Comparison of ENCODE assay signal across 8 cellular contexts in the genomic region with DNA sequence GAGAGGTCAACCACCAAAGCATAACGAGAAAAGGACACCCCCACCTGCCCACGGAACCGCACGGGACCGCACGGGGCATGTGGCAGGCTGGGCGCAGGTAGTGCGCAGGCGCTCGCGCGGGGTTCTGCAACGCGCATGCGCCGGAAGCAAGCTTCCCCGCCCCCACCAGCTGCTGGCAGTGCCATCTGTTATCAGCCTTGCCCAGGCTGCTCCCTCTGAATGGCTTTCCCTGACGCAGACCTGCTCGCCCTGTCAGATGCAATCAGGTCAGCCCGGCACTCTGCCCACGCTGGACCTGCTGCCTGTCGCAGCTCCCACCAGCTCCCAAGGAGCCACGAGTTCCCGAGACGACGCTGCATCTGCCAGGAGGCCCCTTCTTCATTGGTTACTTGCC. TPM values are rescaled to one million over a fixed set of nuclear protein-coding genes. Genes with fewer than 3 reads are reported as not detected.
DNase-seq lines count a peak whose midpoint lies in the region; ATAC-seq and TF ChIP-seq lines count a peak whose summit lies in the region.

No MANE protein-coding gene starts in this region.

- no peak for TF ChIP-seq CTCF in KMS-11 (conservative IDR thresholded peaks at IDR 0.05; ENCODE audit: low read depth, low read length)
- no peak for TF ChIP-seq CTCF in HFFc6 (IDR thresholded peaks at IDR 0.05)

- no peaks in the 10 kb centered on the region for H3K9me3 Mint-ChIP-seq in T-helper 2 cell treated with Interferon-gamma antibody and Interleukin-4, amounts not matched to agents 5 μg/mL and 100 μg/mL, for 36 hours
- no peaks in the 10 kb centered on the region for H3K9me3 Mint-ChIP-seq in HFFc6

- DNase-seq in T-helper 2 cell treated with Interferon-gamma antibody and Interleukin-4, amounts not matched to agents 5 μg/mL and 100 μg/mL, for 36 hours (ENCODE audit: low spot score): no peak
- peak; percentile 26 for DNase-seq in germinal center (ENCODE audit: low spot score)
- DNase-seq in left ventricle myocardium superior: no peak
- DNase-seq in GDM1 (lab: John Stamatoyannopoulos, UW): no peak
- no peak for DNase-seq in HFFc6

- H3K4me1 ChIP-seq in KMS-11 (ENCODE audit: low read depth, poor library complexity, severe bottlenecking): peaks cover 34% of the 10 kb centered on the region

- peaks cover 68% of the 10 kb centered on the region for H3K79me2 ChIP-seq in KMS-11 (ENCODE audit: insufficient read depth, low read depth)

- H3K4me2 ChIP-seq in KMS-11: peak overlapping the region; percentile 98

- peak overlapping the region; percentile 92 for H3K27ac Mint-ChIP-seq in T-helper 2 cell treated with Interferon-gamma antibody and Interleukin-4, amounts not matched to agents 5 μg/mL and 100 μg/mL, for 36 hours
- no peak overlapping the region for H3K27ac Mint-ChIP-seq in HFFc6

- intact Hi-C loops in left ventricle myocardium superior (cut with micrococcal nuclease): no loop called here

- H3K4me3 ChIP-seq in KMS-11 (IDR thresholded peaks at IDR 0.05; ENCODE audit: insufficient read depth, low read depth, low read length): no peak overlapping the region

- H3K9ac ChIP-seq in KMS-11: peak overlapping the region; percentile 39

- no peaks in the 10 kb centered on the region for H3K36me3 ChIP-seq in KMS-11 (ENCODE audit: insufficient read depth)

- H3K4me1 Mint-ChIP-seq in T-helper 2 cell treated with Interferon-gamma antibody and Interleukin-4, amounts not matched to agents 5 μg/mL and 100 μg/mL, for 36 hours (ENCODE audit: low read depth): peaks cover 29% of the 10 kb centered on the region
- peaks cover 15% of the 10 kb centered on the region for H3K4me1 Mint-ChIP-seq in HFFc6 (ENCODE audit: low read depth)

- peaks cover 27% of the 10 kb centered on the region for H3K27me3 Mint-ChIP-seq in T-helper 2 cell treated with Interferon-gamma antibody and Interleukin-4, amounts not matched to agents 5 μg/mL and 100 μg/mL, for 36 hours (ENCODE audit: low read depth)
- peaks cover 3% of the 10 kb centered on the region for H3K27me3 Mint-ChIP-seq in HFFc6 (ENCODE audit: insufficient read depth)

- ATAC-seq in GM18873 (IDR thresholded peaks at IDR 0.05; ENCODE audit: low FRiP score, unreplicated experiment): peak; percentile 33
- ATAC-seq in left ventricle myocardium superior: no peak
- ATAC-seq in HG02885 (IDR thresholded peaks at IDR 0.05; ENCODE audit: poor library complexity, unreplicated experiment): no peak

- H2AFZ ChIP-seq in KMS-11 (ENCODE audit: low read depth): peak overlapping the region; percentile 62

- peak overlapping the region; percentile 85 for H3K4me3 Mint-ChIP-seq in T-helper 2 cell treated with Interferon-gamma antibody and Interleukin-4, amounts not matched to agents 5 μg/mL and 100 μg/mL, for 36 hours
- H3K4me3 Mint-ChIP-seq in HFFc6: no peak overlapping the region

- H4K20me1 ChIP-seq in KMS-11 (ENCODE audit: insufficient read depth): no peaks in the 10 kb centered on the region

- H3K27ac ChIP-seq in KMS-11: peak overlapping the region; percentile 75

- H3K27me3 ChIP-seq in KMS-11 (ENCODE audit: insufficient read depth, low read depth): no peaks in the 10 kb centered on the region

- H3K36me3 Mint-ChIP-seq in T-helper 2 cell treated with Interferon-gamma antibody and Interleukin-4, amounts not matched to agents 5 μg/mL and 100 μg/mL, for 36 hours (ENCODE audit: low read depth): no peaks in the 10 kb centered on the region
- no peaks in the 10 kb centered on the region for H3K36me3 Mint-ChIP-seq in HFFc6 (ENCODE audit: low read depth)

RNA-seq across cellular contexts. Expression of a gene that starts 22.8 kb away (rescaled TPM):
- total RNA-seq in left ventricle myocardium superior: 10.4 TPM
- 1 to 10 TPM; 6.6 to 9.3 (median 7.0) TPM for total RNA-seq in HFFc6 (2021; fragmentation: NEBNext Ultra II Directional; extraction: Animal tissue kit (Norgen Biotek cat#: 25700))
